ENCODE assay signal across 8 cellular contexts in genomic region chr1:214603819-214604252, GRCh38. TPM values are rescaled to one million over a fixed set of nuclear protein-coding genes. Genes with fewer than 3 reads are reported as not detected.
DNase-seq lines count a peak whose midpoint lies in the region; ATAC-seq, FAIRE-seq and TF ChIP-seq lines count a peak whose summit lies in the region.

No MANE protein-coding gene starts in this region.

- TF ChIP-seq EP300 in upper lobe of left lung (IDR thresholded peaks at IDR 0.05) = no peak

- H3K27ac Mint-ChIP-seq in Calu3 (ENCODE audit: unreplicated experiment) = peak overlapping the region; percentile 85
- peak overlapping the region; percentile 94 for H3K27ac Mint-ChIP-seq in activated T-helper 1 cell treated with anti-CD3 and anti-CD28 coated beads, Interleukin-12 subunit alpha, Interleukin-12 subunit beta, Interleukin-2, Interleukin-4 antibody, amounts not matched to agents 30 ng/mL and 10 ng/mL and 1 ng/mL, durations not matched to agents 14 hours and 24 hours and 36 hours

- BruUV-seq in Calu3 (replicated peaks; lab: Mats Ljungman, UMichigan) = no TSS peak

- H3K4me3 Mint-ChIP-seq in Calu3 (ENCODE audit: low read depth, unreplicated experiment) = peak overlapping the region; percentile 87
- peak overlapping the region; percentile 93 for H3K4me3 Mint-ChIP-seq in activated T-helper 1 cell treated with anti-CD3 and anti-CD28 coated beads, Interleukin-12 subunit alpha, Interleukin-12 subunit beta, Interleukin-2, Interleukin-4 antibody, amounts not matched to agents 30 ng/mL and 10 ng/mL and 1 ng/mL, durations not matched to agents 14 hours and 24 hours and 36 hours

- H3K27me3 Mint-ChIP-seq in Calu3 (ENCODE audit: unreplicated experiment) = no peaks in the 10 kb centered on the region
- no peaks in the 10 kb centered on the region for H3K27me3 Mint-ChIP-seq in activated T-helper 1 cell treated with anti-CD3 and anti-CD28 coated beads, Interleukin-12 subunit alpha, Interleukin-12 subunit beta, Interleukin-2, Interleukin-4 antibody, amounts not matched to agents 30 ng/mL and 10 ng/mL and 1 ng/mL, durations not matched to agents 14 hours and 24 hours and 36 hours (ENCODE audit: insufficient read depth)

- H3K27me3 ChIP-seq in upper lobe of left lung = no peaks in the 10 kb centered on the region

- FAIRE-seq in H54 (lab: Jason Lieb, UNC) = no peak

- ATAC-seq in upper lobe of left lung (ENCODE audit: low FRiP score in 2 of 2) (no peak), GM21528 (IDR thresholded peaks at IDR 0.05; ENCODE audit: low FRiP score, unreplicated experiment) (no peak)

- H3K4me1 Mint-ChIP-seq in Calu3 (ENCODE audit: low read depth, unreplicated experiment) = peaks cover 26% of the 10 kb centered on the region
- peaks cover 17% of the 10 kb centered on the region for H3K4me1 Mint-ChIP-seq in activated T-helper 1 cell treated with anti-CD3 and anti-CD28 coated beads, Interleukin-12 subunit alpha, Interleukin-12 subunit beta, Interleukin-2, Interleukin-4 antibody, amounts not matched to agents 30 ng/mL and 10 ng/mL and 1 ng/mL, durations not matched to agents 14 hours and 24 hours and 36 hours (ENCODE audit: low read depth)

- intact Hi-C loops in Calu3 (cut with micrococcal nuclease; ENCODE audit: unreplicated experiment) = loop anchor here (1.0 kb wide), 1 partner anchor 7 kb away; no protein-coding TSS in a partner anchor
- intact Hi-C loops in activated T-helper 1 cell treated with anti-CD3 and anti-CD28 coated beads, Interleukin-12 subunit alpha, Interleukin-12 subunit beta, Interleukin-2, Interleukin-4 antibody, amounts not matched to agents 30 ng/mL and 10 ng/mL and 1 ng/mL, durations not matched to agents 14 hours and 24 hours and 36 hours (cut with micrococcal nuclease) = loop anchor here (1.0 to 5.0 kb wide), 6 partner anchors 13 to 392 kb away; partner anchors contain the start of gene SMYD2

- peaks cover 31% of the 10 kb centered on the region for H3K36me3 Mint-ChIP-seq in Calu3 (ENCODE audit: insufficient read depth, unreplicated experiment)
- H3K36me3 Mint-ChIP-seq in activated T-helper 1 cell treated with anti-CD3 and anti-CD28 coated beads, Interleukin-12 subunit alpha, Interleukin-12 subunit beta, Interleukin-2, Interleukin-4 antibody, amounts not matched to agents 30 ng/mL and 10 ng/mL and 1 ng/mL, durations not matched to agents 14 hours and 24 hours and 36 hours (ENCODE audit: low read depth) = peaks cover 3% of the 10 kb centered on the region

- H3K9me3 ChIP-seq in upper lobe of left lung = no peaks in the 10 kb centered on the region

- CTCF ChIA-PET in Calu3 (lab: Charles Lee) = interaction anchor here (1.4 to 1.7 kb wide), 3 partner anchors 19 to 271 kb away, joined by 3 to 13 read pairs (median 4); no protein-coding TSS in a partner anchor

- H3K4me3 ChIP-seq in upper lobe of left lung = peak overlapping the region in 3 of 4 donors; percentile 70 to 93 (median 74)

- no peak for DNase-seq in Calu3
- peak; percentile 48 for DNase-seq in HuH-7.5 (ENCODE audit: low spot score)
- DNase-seq in activated T-helper 1 cell treated with anti-CD3 and anti-CD28 coated beads, Interleukin-12 subunit alpha, Interleukin-12 subunit beta, Interleukin-2, Interleukin-4 antibody, amounts not matched to agents 30 ng/mL and 10 ng/mL and 1 ng/mL, durations not matched to agents 14 hours and 24 hours and 36 hours (ENCODE audit: low spot score) = no peak
- DNase-seq in kidney tubule cell (ENCODE audit: low spot score) = peak; percentile 30
- DNase-seq in upper lobe of left lung = no peak
- no peak for DNase-seq in H54 (ENCODE audit: insufficient read length, low spot score)
- DNase-seq in NCI-H2196 treated with DMSO at 0.1 percent for 48 hours (lab: John Stamatoyannopoulos, UW; ENCODE audit: unreplicated experiment) = no peak

- no peak overlapping the region for H3K27ac ChIP-seq in upper lobe of left lung

- no peaks in the 10 kb centered on the region for H3K9me3 Mint-ChIP-seq in Calu3 (ENCODE audit: low read depth, unreplicated experiment)
- H3K9me3 Mint-ChIP-seq in activated T-helper 1 cell treated with anti-CD3 and anti-CD28 coated beads, Interleukin-12 subunit alpha, Interleukin-12 subunit beta, Interleukin-2, Interleukin-4 antibody, amounts not matched to agents 30 ng/mL and 10 ng/mL and 1 ng/mL, durations not matched to agents 14 hours and 24 hours and 36 hours = no peaks in the 10 kb centered on the region

- H3K4me1 ChIP-seq in upper lobe of left lung = peaks cover 8 to 15% (median 9%) of the 10 kb centered on the region in 4 donors

- H3K36me3 ChIP-seq in upper lobe of left lung = no peaks in the 10 kb centered on the region

- 1 to 3% methylated on average over 11 of the region's 11 CpGs for WGBS in upper lobe of left lung, 2 donors

- TF ChIP-seq CTCF in Calu3 (IDR thresholded peaks at IDR 0.05; ENCODE audit: unreplicated experiment) = no peak
- TF ChIP-seq CTCF in upper lobe of left lung (IDR thresholded peaks at IDR 0.05) = no peak

- TF ChIP-seq POLR2A in upper lobe of left lung (IDR thresholded peaks at IDR 0.05) (no peak), H54 (IDR thresholded peaks at IDR 0.05; ENCODE audit: low read depth, low read length) (no peak)

RNA-seq across cellular contexts. Expression of gene CENPF, which starts 0.8 kb away (rescaled TPM):
- 118 and 144 TPM in 2 replicates for total RNA-seq in Calu3 (2022)
- 51.7 and 52.3 TPM in 2 replicates for total RNA-seq in activated T-helper 1 cell treated with anti-CD3 and anti-CD28 coated beads, Interleukin-12 subunit alpha, Interleukin-12 subunit beta, Interleukin-2, Interleukin-4 antibody, amounts not matched to agents 30 ng/mL and 10 ng/mL and 1 ng/mL, durations not matched to agents 14 hours and 24 hours and 36 hours
- total RNA-seq in upper lobe of left lung = 10 to 100 TPM in 1 of 6 donors, 1 to 10 TPM in 5; 1.0 to 12.1 (median 3.0) TPM

RNA-seq across cellular contexts. Expression of gene PTPN14, which starts 52.4 kb away (rescaled TPM):
- total RNA-seq in Calu3 (2022) (72.4 and 77.4 TPM in 2 replicates), upper lobe of left lung (10 to 100 TPM; 15.4 to 42.9 (median 27.0) TPM)
- 20.6 and 23.1 TPM in 2 replicates for total RNA-seq in activated T-helper 1 cell treated with anti-CD3 and anti-CD28 coated beads, Interleukin-12 subunit alpha, Interleukin-12 subunit beta, Interleukin-2, Interleukin-4 antibody, amounts not matched to agents 30 ng/mL and 10 ng/mL and 1 ng/mL, durations not matched to agents 14 hours and 24 hours and 36 hours

Comparison
In these comparisons a context has a peak if more than half of its experiments do, and no peak if none do; other contexts are left out.
1. DNase-seq: peak in HuH-7.5 (single experiment) and kidney tubule cell (single experiment); none in Calu3 (single experiment), activated T-helper 1 cell treated with anti-CD3 and anti-CD28 coated beads, Interleukin-12 subunit alpha, Interleukin-12 subunit beta, Interleukin-2, Interleukin-4 antibody, amounts not matched to agents 30 ng/mL and 10 ng/mL and 1 ng/mL, durations not matched to agents 14 hours and 24 hours and 36 hours (single experiment), upper lobe of left lung (0 of 2), H54 (single experiment) and NCI-H2196 treated with DMSO at 0.1 percent for 48 hours (single experiment).